Comparison of ENCODE assay signal across 17 cellular contexts in the genomic region with DNA sequence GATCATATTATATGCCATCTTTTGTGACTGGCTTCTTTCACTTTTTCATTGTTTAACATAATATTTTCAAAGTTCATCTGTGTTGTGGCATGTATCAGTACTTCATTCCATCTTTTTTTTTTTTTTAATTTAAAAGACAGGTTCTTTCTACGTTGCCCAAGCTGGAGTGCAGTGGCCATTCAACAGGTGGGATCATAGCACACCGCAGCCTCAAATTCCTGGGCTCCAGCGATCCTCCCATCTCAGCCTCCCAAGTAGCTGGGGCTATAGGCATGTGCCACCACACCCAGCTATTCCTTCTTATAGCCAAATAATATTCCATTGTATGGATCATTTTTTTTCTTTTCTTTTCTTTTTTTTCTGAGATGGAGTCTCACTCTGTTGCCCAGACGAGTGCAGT. TPM values are rescaled to one million over a fixed set of nuclear protein-coding genes. Genes with fewer than 3 reads are reported as not detected.
DNase-seq lines count a peak whose midpoint lies in the region; ATAC-seq and TF ChIP-seq lines count a peak whose summit lies in the region.
"Had no signal": no experiment of that assay in that cellular context is flagged by ENCODE, and none has a peak within 500 bp of the region (broad histone marks: within the 10 kb centered on the region; RNA-seq: fewer than 3 reads in every experiment).

No MANE protein-coding gene starts in this region.

- H3K27ac ChIP-seq in HEK293 (ENCODE audit: extremely low read depth, low read depth, low read length), result no peak overlapping the region
- H3K27ac ChIP-seq: BLaER1, HL-60 had no signal

- no peak overlapping the region for H3K4me3 ChIP-seq in HEK293 (ENCODE audit: low read depth, low read length)
- H3K4me3 ChIP-seq: BLaER1, GM23338 had no signal

- H3K9me3 ChIP-seq in HEK293 (ENCODE audit: control insufficient read depth, insufficient read depth, low read depth, low read length), result no peaks in the 10 kb centered on the region
- H3K9me3 ChIP-seq: BLaER1 had no signal

- peaks cover 2% of the 10 kb centered on the region for H3K36me3 Mint-ChIP-seq in activated T-cell treated with anti-CD3 and anti-CD28 coated beads, Interleukin-2, amount 50 U/mL, for 24 hours (ENCODE audit: low read depth)
- no peaks in the 10 kb centered on the region for H3K36me3 Mint-ChIP-seq in activated T-cell treated with anti-CD3 and anti-CD28 coated beads, Interleukin-2, amount 50 U/mL, for 4 hours (ENCODE audit: insufficient read depth)
- peaks cover 5% of the 10 kb centered on the region for H3K36me3 Mint-ChIP-seq in activated T-helper 1 cell treated with anti-CD3 and anti-CD28 coated beads, Interleukin-12 subunit alpha, Interleukin-12 subunit beta, Interleukin-2, Interleukin-4 antibody, amounts not matched to agents 30 ng/mL and 10 ng/mL and 1 ng/mL, durations not matched to agents 14 hours and 24 hours and 36 hours (ENCODE audit: low read depth)
- H3K36me3 Mint-ChIP-seq in activated naive CD8-positive, alpha-beta T cell treated with anti-CD3 and anti-CD28 coated beads, Interleukin-2, amount 50 U/mL, for 24 hours (ENCODE audit: low read depth), result peaks cover 8% of the 10 kb centered on the region
- H3K36me3 Mint-ChIP-seq in chondrocyte (ENCODE audit: low read depth), result peaks cover 2% of the 10 kb centered on the region
- H3K36me3 Mint-ChIP-seq: CD14-positive monocyte; CD4-positive, alpha-beta memory T cell had no signal

- no peak for DNase-seq in activated T-cell treated with anti-CD3 and anti-CD28 coated beads, Interleukin-2, amount 50 U/mL, for 24 hours
- DNase-seq in activated T-cell treated with anti-CD3 and anti-CD28 coated beads, Interleukin-2, amount 50 U/mL, for 4 hours, result no peak
- no peak for DNase-seq in activated T-helper 1 cell treated with anti-CD3 and anti-CD28 coated beads, Interleukin-12 subunit alpha, Interleukin-12 subunit beta, Interleukin-2, Interleukin-4 antibody, amounts not matched to agents 30 ng/mL and 10 ng/mL and 1 ng/mL, durations not matched to agents 14 hours and 24 hours and 36 hours (ENCODE audit: low spot score)
- no peak for DNase-seq in activated naive CD8-positive, alpha-beta T cell treated with anti-CD3 and anti-CD28 coated beads, Interleukin-2, amount 50 U/mL, for 24 hours
- DNase-seq in chondrocyte (ENCODE audit: low spot score) (no peak), NCI-H1436 (lab: John Stamatoyannopoulos, UW) (no peak)
- DNase-seq: 8988T; CD4-positive, alpha-beta memory T cell; DMS153; DMS79; GDM1 had no signal

- peaks cover 48% of the 10 kb centered on the region for H3K4me1 Mint-ChIP-seq in activated T-cell treated with anti-CD3 and anti-CD28 coated beads, Interleukin-2, amount 50 U/mL, for 24 hours (ENCODE audit: low read depth)
- peaks cover 30% of the 10 kb centered on the region for H3K4me1 Mint-ChIP-seq in activated T-cell treated with anti-CD3 and anti-CD28 coated beads, Interleukin-2, amount 50 U/mL, for 4 hours (ENCODE audit: low read depth)
- H3K4me1 Mint-ChIP-seq in activated T-helper 1 cell treated with anti-CD3 and anti-CD28 coated beads, Interleukin-12 subunit alpha, Interleukin-12 subunit beta, Interleukin-2, Interleukin-4 antibody, amounts not matched to agents 30 ng/mL and 10 ng/mL and 1 ng/mL, durations not matched to agents 14 hours and 24 hours and 36 hours (ENCODE audit: low read depth), result peaks cover 49% of the 10 kb centered on the region
- H3K4me1 Mint-ChIP-seq in activated naive CD8-positive, alpha-beta T cell treated with anti-CD3 and anti-CD28 coated beads, Interleukin-2, amount 50 U/mL, for 24 hours, result peaks cover 55% of the 10 kb centered on the region
- no peaks in the 10 kb centered on the region for H3K4me1 Mint-ChIP-seq in chondrocyte (ENCODE audit: low read depth)
- H3K4me1 Mint-ChIP-seq: CD14-positive monocyte had no signal

- no peaks in the 10 kb centered on the region for H3K27me3 Mint-ChIP-seq in activated T-cell treated with anti-CD3 and anti-CD28 coated beads, Interleukin-2, amount 50 U/mL, for 24 hours
- H3K27me3 Mint-ChIP-seq in activated T-cell treated with anti-CD3 and anti-CD28 coated beads, Interleukin-2, amount 50 U/mL, for 4 hours (ENCODE audit: low read depth), result no peaks in the 10 kb centered on the region
- H3K27me3 Mint-ChIP-seq in activated T-helper 1 cell treated with anti-CD3 and anti-CD28 coated beads, Interleukin-12 subunit alpha, Interleukin-12 subunit beta, Interleukin-2, Interleukin-4 antibody, amounts not matched to agents 30 ng/mL and 10 ng/mL and 1 ng/mL, durations not matched to agents 14 hours and 24 hours and 36 hours (ENCODE audit: insufficient read depth), result no peaks in the 10 kb centered on the region
- no peaks in the 10 kb centered on the region for H3K27me3 Mint-ChIP-seq in activated naive CD8-positive, alpha-beta T cell treated with anti-CD3 and anti-CD28 coated beads, Interleukin-2, amount 50 U/mL, for 24 hours
- H3K27me3 Mint-ChIP-seq in chondrocyte (ENCODE audit: low read depth), result no peaks in the 10 kb centered on the region

- H3K36me3 ChIP-seq in HEK293 (ENCODE audit: control insufficient read depth in 2 of 2, insufficient read depth in 1 of 2, low read length in 2 of 2), result no peaks in the 10 kb centered on the region
- H3K36me3 ChIP-seq: BLaER1 had no signal

- peaks cover 7% of the 10 kb centered on the region for H3K4me1 ChIP-seq in HEK293 (ENCODE audit: control insufficient read depth, insufficient read depth, low read length)
- H3K4me1 ChIP-seq: BLaER1 had no signal

- no peak for ATAC-seq in activated T-cell treated with anti-CD3 and anti-CD28 coated beads, Interleukin-2, amount 50 U/mL, for 4 hours
- ATAC-seq in activated naive CD8-positive, alpha-beta T cell treated with anti-CD3 and anti-CD28 coated beads, Interleukin-2, amount 50 U/mL, for 24 hours, result no peak
- ATAC-seq: GM23338 had no signal

- peak overlapping the region; percentile 77 for H3K27ac Mint-ChIP-seq in activated T-cell treated with anti-CD3 and anti-CD28 coated beads, Interleukin-2, amount 50 U/mL, for 24 hours
- H3K27ac Mint-ChIP-seq in activated T-helper 1 cell treated with anti-CD3 and anti-CD28 coated beads, Interleukin-12 subunit alpha, Interleukin-12 subunit beta, Interleukin-2, Interleukin-4 antibody, amounts not matched to agents 30 ng/mL and 10 ng/mL and 1 ng/mL, durations not matched to agents 14 hours and 24 hours and 36 hours, result peak overlapping the region; percentile 68
- H3K27ac Mint-ChIP-seq in activated naive CD8-positive, alpha-beta T cell treated with anti-CD3 and anti-CD28 coated beads, Interleukin-2, amount 50 U/mL, for 24 hours, result peak overlapping the region; percentile 69
- no peak overlapping the region for H3K27ac Mint-ChIP-seq in chondrocyte (ENCODE audit: unreplicated experiment)
- H3K27ac Mint-ChIP-seq: CD4-positive, alpha-beta memory T cell; GM23338 had no signal

- TF ChIP-seq CTCF in HEK293 (tag by site-specific recombination; IDR thresholded peaks at IDR 0.05) (no peak), chondrocyte (IDR thresholded peaks at IDR 0.05) (no peak)

- CTCF ChIA-PET in HEK293 (lab: Yijun Ruan, JAX), result interaction anchor here (0.6 kb wide), 1 partner anchor 94 kb away, joined by 3 read pairs; no protein-coding TSS in a partner anchor

- peaks cover 6% of the 10 kb centered on the region for H3K9me3 Mint-ChIP-seq in activated T-cell treated with anti-CD3 and anti-CD28 coated beads, Interleukin-2, amount 50 U/mL, for 24 hours
- H3K9me3 Mint-ChIP-seq in activated T-cell treated with anti-CD3 and anti-CD28 coated beads, Interleukin-2, amount 50 U/mL, for 4 hours, result no peaks in the 10 kb centered on the region
- H3K9me3 Mint-ChIP-seq in activated T-helper 1 cell treated with anti-CD3 and anti-CD28 coated beads, Interleukin-12 subunit alpha, Interleukin-12 subunit beta, Interleukin-2, Interleukin-4 antibody, amounts not matched to agents 30 ng/mL and 10 ng/mL and 1 ng/mL, durations not matched to agents 14 hours and 24 hours and 36 hours, result peaks cover 15% of the 10 kb centered on the region
- H3K9me3 Mint-ChIP-seq in activated naive CD8-positive, alpha-beta T cell treated with anti-CD3 and anti-CD28 coated beads, Interleukin-2, amount 50 U/mL, for 24 hours, result peaks cover 7% of the 10 kb centered on the region
- peaks cover 5% of the 10 kb centered on the region for H3K9me3 Mint-ChIP-seq in chondrocyte (ENCODE audit: low read depth)
- H3K9me3 Mint-ChIP-seq: CD14-positive monocyte, GM23338, HFFc6 had no signal

- POLR2A ChIA-PET in HEK293 (lab: Yijun Ruan, JAX), result no interaction called here

- intact Hi-C loops in activated T-helper 1 cell treated with anti-CD3 and anti-CD28 coated beads, Interleukin-12 subunit alpha, Interleukin-12 subunit beta, Interleukin-2, Interleukin-4 antibody, amounts not matched to agents 30 ng/mL and 10 ng/mL and 1 ng/mL, durations not matched to agents 14 hours and 24 hours and 36 hours (cut with micrococcal nuclease), result loop anchor here (2.0 kb wide), 1 partner anchor 64 kb away; no protein-coding TSS in a partner anchor

- no peak overlapping the region for H3K4me3 Mint-ChIP-seq in activated T-cell treated with anti-CD3 and anti-CD28 coated beads, Interleukin-2, amount 50 U/mL, for 24 hours
- H3K4me3 Mint-ChIP-seq in activated T-cell treated with anti-CD3 and anti-CD28 coated beads, Interleukin-2, amount 50 U/mL, for 4 hours, result no peak overlapping the region
- no peak overlapping the region for H3K4me3 Mint-ChIP-seq in activated T-helper 1 cell treated with anti-CD3 and anti-CD28 coated beads, Interleukin-12 subunit alpha, Interleukin-12 subunit beta, Interleukin-2, Interleukin-4 antibody, amounts not matched to agents 30 ng/mL and 10 ng/mL and 1 ng/mL, durations not matched to agents 14 hours and 24 hours and 36 hours
- H3K4me3 Mint-ChIP-seq in activated naive CD8-positive, alpha-beta T cell treated with anti-CD3 and anti-CD28 coated beads, Interleukin-2, amount 50 U/mL, for 24 hours, result no peak overlapping the region
- no peak overlapping the region for H3K4me3 Mint-ChIP-seq in chondrocyte (ENCODE audit: unreplicated experiment)
- H3K4me3 Mint-ChIP-seq: CD14-positive monocyte; CD4-positive, alpha-beta memory T cell; GM23338; HFFc6 had no signal

TF ChIP-seq in HEK293, 187 proteins besides CTCF, POLR2A, EP300 and RAD21:
- TF ChIP-seq SCRT2 (tag by site-specific recombination; IDR thresholded peaks at IDR 0.05), result peak; percentile 88
- peak; percentile 87 for TF ChIP-seq SCRT1 (tag by site-specific recombination; IDR thresholded peaks at IDR 0.05; ENCODE audit: borderline replicate concordance)
- TF ChIP-seq ZNF677 (tag by site-specific recombination; IDR thresholded peaks at IDR 0.05), result no peak
- no peak for TF ChIP-seq ZNF585B (tag by site-specific recombination; IDR thresholded peaks at IDR 0.05)
- no peak for TF ChIP-seq ZNF610 (tag by site-specific recombination; IDR thresholded peaks at IDR 0.05; ENCODE audit: borderline replicate concordance)
- TF ChIP-seq GLIS1 (tag by site-specific recombination; IDR thresholded peaks at IDR 0.05), result no peak
- TF ChIP-seq ZNF423 (tag by site-specific recombination; IDR thresholded peaks at IDR 0.05), result no peak

RNA-seq across cellular contexts. Expression of gene ZNF281, which starts 34.6 kb away (rescaled TPM):
- total RNA-seq in activated T-cell treated with anti-CD3 and anti-CD28 coated beads, Interleukin-2, amount 50 U/mL, for 4 hours, result 10 to 100 TPM; 14.2 to 19.5 (median 19.3) TPM
- 23.5 and 24.1 TPM in 2 replicates for total RNA-seq in activated T-helper 1 cell treated with anti-CD3 and anti-CD28 coated beads, Interleukin-12 subunit alpha, Interleukin-12 subunit beta, Interleukin-2, Interleukin-4 antibody, amounts not matched to agents 30 ng/mL and 10 ng/mL and 1 ng/mL, durations not matched to agents 14 hours and 24 hours and 36 hours
- 34.2 to 37.3 TPM (median 34.9 TPM) in 3 replicates for total RNA-seq in chondrocyte
